In the genomic region with DNA sequence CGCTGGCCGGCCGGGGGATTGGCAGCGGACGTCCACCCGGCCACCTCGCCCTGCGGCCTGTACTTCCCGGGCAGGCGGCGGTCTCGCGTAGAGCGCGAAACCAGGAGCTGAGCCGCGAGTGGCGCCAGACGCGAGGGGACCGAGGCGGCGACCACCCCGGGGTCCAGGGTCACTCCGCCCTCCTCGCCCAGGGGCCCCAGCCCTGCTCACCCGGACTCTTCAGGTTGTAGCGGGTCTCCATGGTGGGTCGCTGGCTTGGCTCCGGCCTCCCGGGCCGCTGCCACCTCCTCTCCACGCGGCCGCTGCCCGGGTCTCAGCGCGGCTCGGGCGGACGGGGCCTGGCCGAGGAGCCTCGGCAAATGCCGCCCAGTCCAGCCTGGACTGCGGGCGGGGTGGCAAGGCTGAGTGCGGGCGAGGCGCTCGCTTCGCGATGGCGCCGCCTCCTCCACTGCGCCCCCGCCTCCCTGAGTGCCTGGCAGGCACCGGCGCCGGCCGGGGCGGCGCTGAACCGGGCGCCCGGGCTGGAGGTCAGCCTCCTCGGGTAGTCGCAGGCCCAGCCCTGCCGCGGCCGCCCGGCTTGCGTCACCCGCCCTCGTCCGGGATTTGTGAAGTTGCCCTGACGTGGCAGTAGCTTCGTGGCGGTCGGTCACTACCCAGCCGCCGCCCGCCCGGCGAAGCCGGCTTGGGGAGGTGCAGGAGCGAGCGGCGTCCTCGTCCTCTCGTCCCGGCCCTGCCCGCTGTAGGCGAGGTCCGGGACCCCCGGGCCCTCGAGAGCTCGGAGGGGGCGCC, we compare ENCODE assay signal across 2 cellular contexts.
TF ChIP-seq lines count a peak whose summit lies in the region.

A gene with protein sequence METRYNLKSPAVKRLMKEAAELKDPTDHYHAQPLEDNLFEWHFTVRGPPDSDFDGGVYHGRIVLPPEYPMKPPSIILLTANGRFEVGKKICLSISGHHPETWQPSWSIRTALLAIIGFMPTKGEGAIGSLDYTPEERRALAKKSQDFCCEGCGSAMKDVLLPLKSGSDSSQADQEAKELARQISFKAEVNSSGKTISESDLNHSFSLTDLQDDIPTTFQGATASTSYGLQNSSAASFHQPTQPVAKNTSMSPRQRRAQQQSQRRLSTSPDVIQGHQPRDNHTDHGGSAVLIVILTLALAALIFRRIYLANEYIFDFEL (minus strand): TSS at position 394 of the 789 bp plus-strand sequence. CDS start 153 bp downstream, at position 241.

TF ChIP-seq in IMR-90, 13 proteins besides CTCF, POLR2A, EP300 and RAD21 (continued from another document):
- TF ChIP-seq, protein P1, sequence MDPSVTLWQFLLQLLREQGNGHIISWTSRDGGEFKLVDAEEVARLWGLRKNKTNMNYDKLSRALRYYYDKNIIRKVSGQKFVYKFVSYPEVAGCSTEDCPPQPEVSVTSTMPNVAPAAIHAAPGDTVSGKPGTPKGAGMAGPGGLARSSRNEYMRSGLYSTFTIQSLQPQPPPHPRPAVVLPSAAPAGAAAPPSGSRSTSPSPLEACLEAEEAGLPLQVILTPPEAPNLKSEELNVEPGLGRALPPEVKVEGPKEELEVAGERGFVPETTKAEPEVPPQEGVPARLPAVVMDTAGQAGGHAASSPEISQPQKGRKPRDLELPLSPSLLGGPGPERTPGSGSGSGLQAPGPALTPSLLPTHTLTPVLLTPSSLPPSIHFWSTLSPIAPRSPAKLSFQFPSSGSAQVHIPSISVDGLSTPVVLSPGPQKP (IDR thresholded peaks at IDR 0.05; ENCODE audit: borderline replicate concordance, low read depth, low read length) = no peak
- peak; percentile 94 for TF ChIP-seq CEBPB (IDR thresholded peaks at IDR 0.05; ENCODE audit: low read depth, low read length)
- TF ChIP-seq RFX5 (IDR thresholded peaks at IDR 0.05; ENCODE audit: low read depth, low read length) = no peak
- 0 out of 2 replicates have a peak, but pooled peaks have one; percentile 28 for TF ChIP-seq MXI1 (IDR thresholded peaks at IDR 0.05; ENCODE audit: borderline replicate concordance, low read depth, low read length)
- TF ChIP-seq BHLHE40 (IDR thresholded peaks at IDR 0.05; ENCODE audit: low read depth, low read length) = 0 out of 2 replicates have a peak, but pooled peaks have one; percentile 11
- no peak for TF ChIP-seq SMC3 (IDR thresholded peaks at IDR 0.05; ENCODE audit: low read depth, low read length)
- peak; percentile 88; the same call in 1 of the 2 replicates for TF ChIP-seq MAZ (IDR thresholded peaks at IDR 0.05; ENCODE audit: borderline replicate concordance, low read depth, low read length)
- no peak; the same call in 1 of the 2 replicates for TF ChIP-seq MAFK (IDR thresholded peaks at IDR 0.05; ENCODE audit: low read depth, low read length)
- TF ChIP-seq, protein P2, sequence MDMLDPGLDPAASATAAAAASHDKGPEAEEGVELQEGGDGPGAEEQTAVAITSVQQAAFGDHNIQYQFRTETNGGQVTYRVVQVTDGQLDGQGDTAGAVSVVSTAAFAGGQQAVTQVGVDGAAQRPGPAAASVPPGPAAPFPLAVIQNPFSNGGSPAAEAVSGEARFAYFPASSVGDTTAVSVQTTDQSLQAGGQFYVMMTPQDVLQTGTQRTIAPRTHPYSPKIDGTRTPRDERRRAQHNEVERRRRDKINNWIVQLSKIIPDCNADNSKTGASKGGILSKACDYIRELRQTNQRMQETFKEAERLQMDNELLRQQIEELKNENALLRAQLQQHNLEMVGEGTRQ (IDR thresholded peaks at IDR 0.05; ENCODE audit: low read depth, low read length) = no peak
- 0 out of 2 replicates have a peak, but pooled peaks have one; percentile 3 for TF ChIP-seq FOS (IDR thresholded peaks at IDR 0.05; ENCODE audit: low read depth, low read length)
- TF ChIP-seq NFE2L2 (IDR thresholded peaks at IDR 0.05; ENCODE audit: low read depth, low read length) = 0 out of 2 replicates have a peak, but pooled peaks have one; percentile 8
- no peak for TF ChIP-seq RCOR1 (IDR thresholded peaks at IDR 0.05; ENCODE audit: insufficient replicate concordance, low read length)
TF ChIP-seq in IMR-90: peak in this region for 6.

TF ChIP-seq in SK-N-SH treated with all-trans-retinoic acid at 6 μM for 48 hours, 23 proteins besides CTCF, POLR2A, EP300 and RAD21 (continued from another document):
- no peak for TF ChIP-seq BACH2 (CRISPR knock-in tag; IDR thresholded peaks at IDR 0.05; ENCODE audit: borderline replicate concordance)
- TF ChIP-seq CSDC2 (CRISPR knock-in tag; IDR thresholded peaks at IDR 0.05) = no peak
- no peak for TF ChIP-seq SNAI2 (CRISPR knock-in tag; IDR thresholded peaks at IDR 0.05)
- TF ChIP-seq, protein P3, sequence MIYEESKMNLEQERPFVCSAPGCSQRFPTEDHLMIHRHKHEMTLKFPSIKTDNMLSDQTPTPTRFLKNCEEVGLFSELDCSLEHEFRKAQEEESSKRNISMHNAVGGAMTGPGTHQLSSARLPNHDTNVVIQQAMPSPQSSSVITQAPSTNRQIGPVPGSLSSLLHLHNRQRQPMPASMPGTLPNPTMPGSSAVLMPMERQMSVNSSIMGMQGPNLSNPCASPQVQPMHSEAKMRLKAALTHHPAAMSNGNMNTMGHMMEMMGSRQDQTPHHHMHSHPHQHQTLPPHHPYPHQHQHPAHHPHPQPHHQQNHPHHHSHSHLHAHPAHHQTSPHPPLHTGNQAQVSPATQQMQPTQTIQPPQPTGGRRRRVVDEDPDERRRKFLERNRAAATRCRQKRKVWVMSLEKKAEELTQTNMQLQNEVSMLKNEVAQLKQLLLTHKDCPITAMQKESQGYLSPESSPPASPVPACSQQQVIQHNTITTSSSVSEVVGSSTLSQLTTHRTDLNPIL (CRISPR knock-in tag; IDR thresholded peaks at IDR 0.05; ENCODE audit: low read depth) = no peak
- TF ChIP-seq, protein P4, sequence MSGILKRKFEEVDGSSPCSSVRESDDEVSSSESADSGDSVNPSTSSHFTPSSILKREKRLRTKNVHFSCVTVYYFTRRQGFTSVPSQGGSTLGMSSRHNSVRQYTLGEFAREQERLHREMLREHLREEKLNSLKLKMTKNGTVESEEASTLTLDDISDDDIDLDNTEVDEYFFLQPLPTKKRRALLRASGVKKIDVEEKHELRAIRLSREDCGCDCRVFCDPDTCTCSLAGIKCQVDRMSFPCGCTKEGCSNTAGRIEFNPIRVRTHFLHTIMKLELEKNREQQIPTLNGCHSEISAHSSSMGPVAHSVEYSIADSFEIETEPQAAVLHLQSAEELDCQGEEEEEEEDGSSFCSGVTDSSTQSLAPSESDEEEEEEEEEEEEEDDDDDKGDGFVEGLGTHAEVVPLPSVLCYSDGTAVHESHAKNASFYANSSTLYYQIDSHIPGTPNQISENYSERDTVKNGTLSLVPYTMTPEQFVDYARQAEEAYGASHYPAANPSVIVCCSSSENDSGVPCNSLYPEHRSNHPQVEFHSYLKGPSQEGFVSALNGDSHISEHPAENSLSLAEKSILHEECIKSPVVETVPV (CRISPR knock-in tag; IDR thresholded peaks at IDR 0.05) = no peak
- TF ChIP-seq, protein P5, sequence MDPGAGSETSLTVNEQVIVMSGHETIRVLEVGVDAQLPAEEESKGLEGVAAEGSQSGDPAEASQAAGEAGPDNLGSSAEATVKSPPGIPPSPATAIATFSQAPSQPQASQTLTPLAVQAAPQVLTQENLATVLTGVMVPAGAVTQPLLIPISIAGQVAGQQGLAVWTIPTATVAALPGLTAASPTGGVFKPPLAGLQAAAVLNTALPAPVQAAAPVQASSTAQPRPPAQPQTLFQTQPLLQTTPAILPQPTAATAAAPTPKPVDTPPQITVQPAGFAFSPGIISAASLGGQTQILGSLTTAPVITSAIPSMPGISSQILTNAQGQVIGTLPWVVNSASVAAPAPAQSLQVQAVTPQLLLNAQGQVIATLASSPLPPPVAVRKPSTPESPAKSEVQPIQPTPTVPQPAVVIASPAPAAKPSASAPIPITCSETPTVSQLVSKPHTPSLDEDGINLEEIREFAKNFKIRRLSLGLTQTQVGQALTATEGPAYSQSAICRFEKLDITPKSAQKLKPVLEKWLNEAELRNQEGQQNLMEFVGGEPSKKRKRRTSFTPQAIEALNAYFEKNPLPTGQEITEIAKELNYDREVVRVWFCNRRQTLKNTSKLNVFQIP (CRISPR knock-in tag; IDR thresholded peaks at IDR 0.05; ENCODE audit: borderline replicate concordance, low read depth) = no peak
